30 cellular contexts compared by ENCODE assay signal in the genomic region with DNA sequence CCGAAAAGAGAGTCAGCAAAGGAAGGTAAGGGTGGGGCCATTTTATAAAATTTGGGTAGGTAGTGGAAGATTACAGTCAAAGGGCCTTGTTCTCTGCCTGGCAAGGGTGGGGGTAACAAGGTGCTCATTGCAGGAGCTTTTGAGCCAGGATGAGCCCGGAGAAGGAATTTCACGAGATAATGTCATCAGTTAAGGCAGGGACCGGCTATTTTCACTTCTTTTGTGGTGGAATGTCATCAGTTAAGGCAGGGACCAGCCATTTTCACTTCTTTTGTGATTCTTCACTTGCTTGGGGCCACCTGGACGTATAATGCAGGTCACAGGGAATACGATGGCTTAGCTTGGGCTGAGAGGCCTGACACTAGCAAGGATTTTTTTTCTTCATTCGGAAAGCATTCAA.
"Had no signal": no experiment of that assay in that cellular context is flagged by ENCODE, and none has a peak within 500 bp of the region (broad histone marks: within the 10 kb centered on the region; RNA-seq: fewer than 3 reads in every experiment).

No MANE protein-coding gene starts in this region.

- ATAC-seq: activated CD4-positive, alpha-beta T cell treated with anti-CD3 and anti-CD28 coated beads for 36 hours; activated T-cell treated with anti-CD3 and anti-CD28 coated beads, Interleukin-2, amount 50 U/mL, for 72 hours; foreskin keratinocyte; gastrocnemius medialis; heart left ventricle; T-helper 17 cell had no signal

- H3K27me3 ChIP-seq: brain microvascular endothelial cell, dorsolateral prefrontal cortex, esophagus muscularis mucosa, foreskin keratinocyte, gastrocnemius medialis, heart left ventricle had no signal

- DNase-seq: activated CD4-positive, alpha-beta memory T cell treated with anti-CD3 and anti-CD28 coated beads for 36 hours; activated CD4-positive, alpha-beta T cell treated with anti-CD3 and anti-CD28 coated beads for 36 hours; activated CD4-positive, alpha-beta T cell treated with anti-CD3 and anti-CD28 coated beads, Interleukin-2, amount 10 ng/mL, durations not matched to agents 24 days and 14 days; activated CD4-positive, CD25-positive, alpha-beta regulatory T cell; activated CD4-positive, CD25-positive, alpha-beta regulatory T cell treated with anti-CD3 and anti-CD28 coated beads, Interleukin-2, amount 50 U/mL, for 72 hours; activated CD8-positive, alpha-beta memory T cell treated with anti-CD3 and anti-CD28 coated beads, Interleukin-2, amount 50 U/mL, for 48 hours; activated gamma-delta T cell treated with Interleukin-2 at 50 U/mL for 16 hours; activated naive CD4-positive, alpha-beta T cell treated with anti-CD3 and anti-CD28 coated beads, Interleukin-2, amount 50 U/mL, for 16 hours; activated naive CD4-positive, alpha-beta T cell treated with Interleukin-2 at 50 U/mL for 16 hours; activated T-cell treated with anti-CD3 and anti-CD28 coated beads for 4 hours; activated T-cell treated with anti-CD3 and anti-CD28 coated beads, Interleukin-2, amount 50 U/mL, for 24 hours; activated T-cell treated with anti-CD3 and anti-CD28 coated beads, Interleukin-2, amount 50 U/mL, for 72 hours; amniotic stem cell; anterior cingulate cortex; brain microvascular endothelial cell; dorsolateral prefrontal cortex; effector memory CD4-positive, alpha-beta T cell; erythroblast; foreskin keratinocyte; gastrocnemius medialis; glutamatergic neuron; heart left ventricle; T-helper 1 cell; T-helper 17 cell; T1000; WERI-Rb-1 had no signal

- H3K4me3 ChIP-seq: coronary artery, dorsolateral prefrontal cortex, esophagus muscularis mucosa, gastrocnemius medialis, heart left ventricle had no signal

- H3K36me3 ChIP-seq: brain microvascular endothelial cell, esophagus muscularis mucosa, gastrocnemius medialis, heart left ventricle, WERI-Rb-1 had no signal

- H3K27ac ChIP-seq: brain microvascular endothelial cell, coronary artery, esophagus muscularis mucosa, foreskin keratinocyte, gastrocnemius medialis, heart left ventricle, WERI-Rb-1 had no signal

- FAIRE-seq: astrocyte, bronchial epithelial cell had no signal

- H3K9me3 ChIP-seq: esophagus muscularis mucosa, gastrocnemius medialis, heart left ventricle had no signal

- H3K4me1 ChIP-seq: esophagus muscularis mucosa, gastrocnemius medialis, heart left ventricle had no signal
